In genomic region chr3:11509175-11510000, GRCh38 we compare ENCODE assay signal across 7 cellular contexts.
DNase-seq lines count a peak whose midpoint lies in the region; ATAC-seq and TF ChIP-seq lines count a peak whose summit lies in the region.

No MANE protein-coding gene starts in this region.

- WGBS in gastroesophageal sphincter (ENCODE audit: low coverage in 1 of 2), 2 donors, result 5 to 6% methylated on average over 7 to 9 of the region's 9 CpGs

- no peak for TF ChIP-seq EP300 in gastroesophageal sphincter (IDR thresholded peaks at IDR 0.05)

- ATAC-seq in gastroesophageal sphincter (peak; percentile 91), esophagus mucosa (no peak), HG02973 (IDR thresholded peaks at IDR 0.05; ENCODE audit: unreplicated experiment) (no peak)

- TF ChIP-seq CTCF in gastroesophageal sphincter (IDR thresholded peaks at IDR 0.05), result peak in 2 of 4 experiments; percentile 13 to 19

- in situ Hi-C loops in SK-MEL-5 (cut with HindIII; ENCODE audit: low pct_unique_long_range_greater_than_20kb, low sequenced_read_pairs), result no loop called here

- no peak for TF ChIP-seq POLR2A in gastroesophageal sphincter (IDR thresholded peaks at IDR 0.05)

- peak overlapping the region in 1 of 2 donors; percentile 10 for H3K4me3 ChIP-seq in gastroesophageal sphincter

- peak overlapping the region; percentile 67 to 78 (median 75) for H3K27ac ChIP-seq in gastroesophageal sphincter

- DNase-seq in HT1080 (ENCODE audit: low read depth), result peak; percentile 67
- peak; percentile 66 for DNase-seq in SK-MEL-5 (ENCODE audit: low read depth, low spot score)
- peak; percentile 41 for DNase-seq in pons (ENCODE audit: low spot score)
- no peak for DNase-seq in SW480 (ENCODE audit: low spot score)

- peaks cover 9 to 50% (median 31%) of the 10 kb centered on the region in 3 donors for H3K4me1 ChIP-seq in gastroesophageal sphincter

- no peaks in the 10 kb centered on the region for H3K9me3 ChIP-seq in gastroesophageal sphincter

- no peaks in the 10 kb centered on the region for H3K36me3 ChIP-seq in gastroesophageal sphincter

- no peaks in the 10 kb centered on the region for H3K27me3 ChIP-seq in gastroesophageal sphincter
